Comparison of ENCODE assay signal across 8 cellular contexts in genomic region chr16:57628008-57628781, GRCh38. TPM values are rescaled to one million over a fixed set of nuclear protein-coding genes. Genes with fewer than 3 reads are reported as not detected.
DNase-seq lines count a peak whose midpoint lies in the region; ATAC-seq and TF ChIP-seq lines count a peak whose summit lies in the region.

Gene ADGRG1 (plus strand): TSS chr16:57628630. CDS start chr16:57650288, 21,658 bp downstream.

- H3K9me3 Mint-ChIP-seq in nephron progenitor cell, result no peaks in the 10 kb centered on the region

- TF ChIP-seq CTCF in fibroblast of villous mesenchyme (IDR thresholded peaks at IDR 0.05; ENCODE audit: insufficient read depth, low read depth, low read length) (peak; percentile 7), nephron progenitor cell (IDR thresholded peaks at IDR 0.05) (no peak), suprapubic skin (IDR thresholded peaks at IDR 0.05) (peak in 1 of 2 donors; percentile 3)

- peak in 1 of 2 donors; percentile 32 for TF ChIP-seq POLR2A in suprapubic skin (IDR thresholded peaks at IDR 0.05)

- peaks cover 7% of the 10 kb centered on the region for H3K27me3 ChIP-seq in suprapubic skin

- peak within 1 kb of the TSS; percentile 60 for H3K27ac Mint-ChIP-seq in nephron progenitor cell

- no peaks in the 10 kb centered on the region for H3K36me3 ChIP-seq in suprapubic skin

- ATAC-seq in HG03097 (IDR thresholded peaks at IDR 0.05; ENCODE audit: low FRiP score, unreplicated experiment), result no peak

- peaks cover 74% of the 10 kb centered on the region for H3K4me1 ChIP-seq in suprapubic skin

- H3K27me3 Mint-ChIP-seq in nephron progenitor cell (ENCODE audit: low read depth, poor library complexity), result peaks cover 3% of the 10 kb centered on the region

- no peaks in the 10 kb centered on the region for H3K36me3 Mint-ChIP-seq in nephron progenitor cell (ENCODE audit: low read depth)

- 5% methylated on average over 11 of the region's 32 CpGs for WGBS in suprapubic skin

- H3K9me3 ChIP-seq in suprapubic skin, result no peaks in the 10 kb centered on the region

- H3K4me3 ChIP-seq in fibroblast of villous mesenchyme (ENCODE audit: low read depth, low read length), result no peak within 1 kb of the TSS
- H3K4me3 ChIP-seq in suprapubic skin, result peak within 1 kb of the TSS; percentile 38

- H3K4me3 Mint-ChIP-seq in nephron progenitor cell, result peak within 1 kb of the TSS; percentile 55

- H3K27ac ChIP-seq in suprapubic skin, result peak within 1 kb of the TSS; percentile 78

- TF ChIP-seq EP300 in suprapubic skin (IDR thresholded peaks at IDR 0.05), result no peak

- DNase-seq in GM04504 (ENCODE audit: low read depth), result peak; percentile 93
- peak; percentile 98 for DNase-seq in NCI-H226
- DNase-seq in activated effector memory CD4-positive, alpha-beta T cell treated with Interleukin-2 at 50 U/mL for 16 hours, result peak; percentile 4
- DNase-seq in fibroblast of villous mesenchyme (ENCODE audit: low read depth), result peak; percentile 87
- DNase-seq in nephron progenitor cell, result peak; percentile 71
- peak in 1 of 2 donors; percentile 82 for DNase-seq in suprapubic skin (ENCODE audit: low spot score in 2 of 2)
- no peak for DNase-seq in NCI-H1930 (lab: John Stamatoyannopoulos, UW)

- peaks cover 74% of the 10 kb centered on the region for H3K4me1 Mint-ChIP-seq in nephron progenitor cell

RNA-seq across cellular contexts. Expression of gene ADGRG1, which starts in this region (rescaled TPM):
- total RNA-seq in fibroblast of villous mesenchyme, result 0.97 and 1.3 TPM in 2 replicates
- total RNA-seq in suprapubic skin, result 100 to 1,000 TPM; 107 to 202 (median 139) TPM

Comparison
In these comparisons a context has a peak if more than half of its experiments do, and no peak if none do; other contexts are left out.
1. RNA of gene ADGRG1 (total RNA-seq): 107 to 202 TPM in suprapubic skin; 0.97 to 1.3 TPM in fibroblast of villous mesenchyme; every median in the first group is over 10 times any median in the second.
2. DNase-seq: peak in GM04504 (single experiment), NCI-H226 (single experiment), activated effector memory CD4-positive, alpha-beta T cell treated with Interleukin-2 at 50 U/mL for 16 hours (single experiment), fibroblast of villous mesenchyme (single experiment) and nephron progenitor cell (single experiment); none in NCI-H1930 (0 of 2).